In genomic region chr17:491086-492014, GRCh38 we compare ENCODE assay signal across 1 cellular context.
TF ChIP-seq lines count a peak whose summit lies in the region.

No MANE protein-coding gene starts in this region.

TF ChIP-seq in GM23338, 12 proteins besides CTCF, POLR2A, EP300 and RAD21 (continued from another document):
- TF ChIP-seq REST (IDR thresholded peaks at IDR 0.05; ENCODE audit: unreplicated experiment) (no peak), ZNF114 (CRISPR knock-in tag; IDR thresholded peaks at IDR 0.05) (no peak), EZH2 (IDR thresholded peaks at IDR 0.05; ENCODE audit: low read depth, unreplicated experiment) (no peak), JUNB (IDR thresholded peaks at IDR 0.05; ENCODE audit: unreplicated experiment) (no peak)
